ENCODE assay signal across 16 cellular contexts in the genomic region with DNA sequence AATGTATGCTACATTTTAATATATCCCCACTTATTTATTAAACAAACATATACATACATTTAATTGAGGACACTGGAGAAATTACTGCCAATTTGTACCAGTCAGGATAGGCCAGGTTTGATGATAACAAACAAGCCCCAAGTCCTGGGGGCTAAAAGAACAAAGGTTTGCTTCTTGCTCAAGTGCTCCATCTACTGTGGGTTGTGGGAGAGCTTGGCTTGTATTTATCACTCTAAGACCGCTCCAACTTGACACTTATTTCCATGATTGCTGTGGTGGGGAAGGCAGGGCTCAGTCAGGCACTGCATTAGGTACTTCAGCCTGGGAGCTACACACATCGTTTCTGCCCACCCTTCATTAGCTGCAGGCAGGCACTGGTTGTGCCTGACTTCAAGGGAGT.
DNase-seq lines count a peak whose midpoint lies in the region; ATAC-seq and TF ChIP-seq lines count a peak whose summit lies in the region.
"Had no signal": no experiment of that assay in that cellular context is flagged by ENCODE, and none has a peak within 500 bp of the region (broad histone marks: within the 10 kb centered on the region; RNA-seq: fewer than 3 reads in every experiment).

No MANE protein-coding gene starts in this region.

- intact Hi-C loops in prostate gland (cut with DNase I) = no loop called here

- no peak for TF ChIP-seq POLR2A in prostate gland (IDR thresholded peaks at IDR 0.05)

- H4K20me1 ChIP-seq in DOHH2 (ENCODE audit: control insufficient read depth, insufficient read depth, low read depth, low read length) = no peaks in the 10 kb centered on the region

- H3K9me3 ChIP-seq in DOHH2 (ENCODE audit: control insufficient read depth, insufficient read depth, low read length) = no peaks in the 10 kb centered on the region
- H3K9me3 ChIP-seq in prostate gland = no peaks in the 10 kb centered on the region
- H3K9me3 ChIP-seq: HAP-1, right lobe of liver, thyroid gland had no signal

- H3K27ac ChIP-seq in DOHH2 (ENCODE audit: low read depth, low read length) (no peak overlapping the region), prostate gland (no peak overlapping the region)
- H3K27ac ChIP-seq: right lobe of liver, thyroid gland had no signal

- no peak for ATAC-seq in omental fat pad (ENCODE audit: low FRiP score)
- no peak for ATAC-seq in activated CD8-positive, alpha-beta memory T cell treated with anti-CD3 and anti-CD28 coated beads, Interleukin-2, amount 10 ng/mL, durations not matched to agents 7 days and 5 days

- H3K27ac Mint-ChIP-seq in activated CD8-positive, alpha-beta memory T cell treated with anti-CD3 and anti-CD28 coated beads, Interleukin-2, amount 10 ng/mL, durations not matched to agents 7 days and 5 days = no peak overlapping the region
- H3K27ac Mint-ChIP-seq in immature natural killer cell = no peak overlapping the region
- H3K27ac Mint-ChIP-seq: brain, memory B cell had no signal

- CTCF ChIA-PET in activated CD8-positive, alpha-beta memory T cell treated with anti-CD3 and anti-CD28 coated beads, Interleukin-2, amount 10 ng/mL, durations not matched to agents 7 days and 5 days (lab: Charles Lee) = interaction anchor here (1.2 to 1.3 kb wide), 2 partner anchors 23 to 96 kb away, joined by 3 read pairs; no protein-coding TSS in a partner anchor

- H3K4me3 ChIP-seq in DOHH2 (ENCODE audit: low read length) (no peak overlapping the region), H7 (ENCODE audit: insufficient read depth, low read depth, low read length) (no peak overlapping the region), prostate gland (no peak overlapping the region)
- H3K4me3 ChIP-seq: HAP-1, right lobe of liver, thyroid gland had no signal

- no peaks in the 10 kb centered on the region for H3K79me2 ChIP-seq in DOHH2 (ENCODE audit: control insufficient read depth, low read length)

- H3K9me3 Mint-ChIP-seq in activated CD8-positive, alpha-beta memory T cell treated with anti-CD3 and anti-CD28 coated beads, Interleukin-2, amount 10 ng/mL, durations not matched to agents 7 days and 5 days (ENCODE audit: low read depth) = no peaks in the 10 kb centered on the region
- H3K9me3 Mint-ChIP-seq in immature natural killer cell = no peaks in the 10 kb centered on the region
- H3K9me3 Mint-ChIP-seq: memory B cell had no signal

- TF ChIP-seq CTCF in DOHH2 (IDR thresholded peaks at IDR 0.05; ENCODE audit: low read depth, low read length, poor library complexity, severe bottlenecking) (peak; percentile 19), omental fat pad (IDR thresholded peaks at IDR 0.05) (no peak), prostate gland (IDR thresholded peaks at IDR 0.05) (no peak)

- H3K36me3 Mint-ChIP-seq in activated CD8-positive, alpha-beta memory T cell treated with anti-CD3 and anti-CD28 coated beads, Interleukin-2, amount 10 ng/mL, durations not matched to agents 7 days and 5 days = no peaks in the 10 kb centered on the region
- H3K36me3 Mint-ChIP-seq in immature natural killer cell = no peaks in the 10 kb centered on the region
- H3K36me3 Mint-ChIP-seq: brain, memory B cell had no signal

- peak; percentile 52 for DNase-seq in H7
- DNase-seq in SW480 (ENCODE audit: low spot score) = peak; percentile 2
- DNase-seq in iPS-NIHi7 (ENCODE audit: extremely low spot score) = peak; percentile 55
- no peak for DNase-seq in omental fat pad (ENCODE audit: low spot score)
- no peak for DNase-seq in prostate gland (ENCODE audit: low spot score)
- no peak for DNase-seq in activated CD8-positive, alpha-beta memory T cell treated with anti-CD3 and anti-CD28 coated beads, Interleukin-2, amount 10 ng/mL, durations not matched to agents 7 days and 5 days
- DNase-seq in immature natural killer cell = no peak
- DNase-seq: DMS153, NCI-H1092 treated with DMSO at 0.1 percent for 48 hours, right lobe of liver, T1000, thyroid gland had no signal

- WGBS in prostate gland = 91% methylated on average over 2 of the region's 2 CpGs

- peaks cover 15% of the 10 kb centered on the region for H3K4me1 Mint-ChIP-seq in activated CD8-positive, alpha-beta memory T cell treated with anti-CD3 and anti-CD28 coated beads, Interleukin-2, amount 10 ng/mL, durations not matched to agents 7 days and 5 days
- peaks cover 19 to 30% of the 10 kb centered on the region in 2 donors for H3K4me1 Mint-ChIP-seq in immature natural killer cell
- H3K4me1 Mint-ChIP-seq: memory B cell had no signal

- H3K9me2 ChIP-seq in DOHH2 (replicated peaks; ENCODE audit: control insufficient read depth, low read length) = no peaks in the 10 kb centered on the region

- H3K4me3 Mint-ChIP-seq in activated CD8-positive, alpha-beta memory T cell treated with anti-CD3 and anti-CD28 coated beads, Interleukin-2, amount 10 ng/mL, durations not matched to agents 7 days and 5 days = no peak overlapping the region
- no peak overlapping the region for H3K4me3 Mint-ChIP-seq in immature natural killer cell
- H3K4me3 Mint-ChIP-seq: brain, memory B cell had no signal

- H3F3A ChIP-seq in DOHH2 (ENCODE audit: control insufficient read depth, insufficient read depth) = no peaks in the 10 kb centered on the region

- H3K27me3 Mint-ChIP-seq in activated CD8-positive, alpha-beta memory T cell treated with anti-CD3 and anti-CD28 coated beads, Interleukin-2, amount 10 ng/mL, durations not matched to agents 7 days and 5 days = peaks cover 12% of the 10 kb centered on the region
- peaks cover 1 to 7% (median 2%) of the 10 kb centered on the region in 3 donors for H3K27me3 Mint-ChIP-seq in immature natural killer cell (ENCODE audit: low read depth in 3 of 3)
- H3K27me3 Mint-ChIP-seq: memory B cell had no signal

- H3K36me3 ChIP-seq in DOHH2 (ENCODE audit: control insufficient read depth, low read length) (no peaks in the 10 kb centered on the region), H7 (replicated peaks; ENCODE audit: control insufficient read depth, insufficient read depth, low read length) (no peaks in the 10 kb centered on the region), prostate gland (no peaks in the 10 kb centered on the region)
- H3K36me3 ChIP-seq: HAP-1, right lobe of liver, thyroid gland had no signal

- no peaks in the 10 kb centered on the region for H3K27me3 ChIP-seq in DOHH2 (ENCODE audit: control insufficient read depth, low read length)
- no peaks in the 10 kb centered on the region for H3K27me3 ChIP-seq in H7 (ENCODE audit: control insufficient read depth, insufficient read depth, low read length)
- no peaks in the 10 kb centered on the region for H3K27me3 ChIP-seq in prostate gland (replicated peaks; ENCODE audit: insufficient read depth)
- H3K27me3 ChIP-seq: right lobe of liver, thyroid gland had no signal

- H3K4me1 ChIP-seq in DOHH2 (ENCODE audit: control insufficient read depth, low read length) (no peaks in the 10 kb centered on the region), prostate gland (replicated peaks) (peaks cover 4% of the 10 kb centered on the region)
- H3K4me1 ChIP-seq: HAP-1, right lobe of liver, thyroid gland had no signal

- no peak overlapping the region for H3K4me2 ChIP-seq in DOHH2 (ENCODE audit: low read length)

Comparison
In these comparisons a context has a peak if more than half of its experiments do, and no peak if none do; other contexts are left out.
1. DNase-seq: peak in H7 (single experiment), SW480 (single experiment) and iPS-NIHi7 (single experiment); none in omental fat pad (single experiment), prostate gland (single experiment), activated CD8-positive, alpha-beta memory T cell treated with anti-CD3 and anti-CD28 coated beads, Interleukin-2, amount 10 ng/mL, durations not matched to agents 7 days and 5 days (single experiment) and immature natural killer cell (0 of 3).